8 cellular contexts compared by ENCODE assay signal in genomic region chr16:46620265-46621005, GRCh38. TPM values are rescaled to one million over a fixed set of nuclear protein-coding genes. Genes with fewer than 3 reads are reported as not detected.
DNase-seq lines count a peak whose midpoint lies in the region; ATAC-seq and TF ChIP-seq lines count a peak whose summit lies in the region.

No MANE protein-coding gene starts in this region.

- H3K23ac ChIP-seq in H9 (ENCODE audit: insufficient read length, low read depth, low read length) = no peak overlapping the region

- no peak overlapping the region for H4K91ac ChIP-seq in H9 (ENCODE audit: insufficient read length, low read depth, low read length)

- H3K27me3 ChIP-seq in DOHH2 (ENCODE audit: control insufficient read depth, low read length) (no peaks in the 10 kb centered on the region), H9 (ENCODE audit: insufficient read depth, low read length) (no peaks in the 10 kb centered on the region), PC-3 (ENCODE audit: low read length) (no peaks in the 10 kb centered on the region), duodenal mucosa (ENCODE audit: control insufficient read depth in 1 of 2, insufficient read depth in 2 of 2, low read length in 2 of 2) (no peaks in the 10 kb centered on the region), neuron (ENCODE audit: insufficient read depth, low read length) (no peaks in the 10 kb centered on the region)

- peak overlapping the region; percentile 95 for H3K27ac ChIP-seq in DOHH2 (ENCODE audit: low read depth, low read length)
- no peak overlapping the region for H3K27ac ChIP-seq in H9 (ENCODE audit: insufficient read length, low read depth, low read length)
- H3K27ac ChIP-seq in PC-3 (ENCODE audit: low read length) = no peak overlapping the region; the same call in 1 of the 2 replicates
- no peak overlapping the region for H3K27ac ChIP-seq in duodenal mucosa (ENCODE audit: low read depth, low read length)

- H2AFZ ChIP-seq in H9 (ENCODE audit: low read length) (no peak overlapping the region), PC-3 (ENCODE audit: low read length) (peak overlapping the region; percentile 96), neuron (ENCODE audit: low read depth, low read length) (peak overlapping the region; percentile 68)

- H3K36me3 Mint-ChIP-seq in H9 (ENCODE audit: insufficient read depth in 1 of 3, low read depth in 3 of 3) = peaks cover 28 to 34% (median 30%) of the 10 kb centered on the region in 3 experiments

- H4K8ac ChIP-seq in H9 (replicated peaks; ENCODE audit: insufficient read length, low read depth, low read length) = no peak overlapping the region

- H3K9me3 Mint-ChIP-seq in H9 = no peaks in the 10 kb centered on the region; a peak in 1 of 5 replicates

- H3K9me2 ChIP-seq in DOHH2 (replicated peaks; ENCODE audit: control insufficient read depth, low read length) (no peaks in the 10 kb centered on the region), PC-3 (replicated peaks; ENCODE audit: low read length) (no peaks in the 10 kb centered on the region)

- peaks cover 15 to 20% of the 10 kb centered on the region in 2 experiments for H3K4me1 Mint-ChIP-seq in H9

- H3K27me3 Mint-ChIP-seq in H9 (ENCODE audit: low read depth) = no peaks in the 10 kb centered on the region

- no peak overlapping the region for H4K5ac ChIP-seq in H9 (ENCODE audit: insufficient read length, low read depth, low read length)

- no peak overlapping the region for H2AK5ac ChIP-seq in H9 (ENCODE audit: insufficient read length, low read length)

- H3K4ac ChIP-seq in H9 (ENCODE audit: low read depth, low read length) = no peak overlapping the region

- H3K79me2 ChIP-seq in DOHH2 (ENCODE audit: control insufficient read depth, low read length) (peaks cover 65% of the 10 kb centered on the region), H9 (ENCODE audit: insufficient read depth, low read length) (peaks cover 7% of the 10 kb centered on the region), PC-3 (ENCODE audit: low read length) (peaks cover 26% of the 10 kb centered on the region)

- no peak overlapping the region for H2BK5ac ChIP-seq in H9 (ENCODE audit: insufficient read length, low read length)

- intact Hi-C loops in PC-3 (cut with micrococcal nuclease) = no loop called here

- POLR2A ChIA-PET in PC-3 (lab: Charles Lee; ENCODE audit: unreplicated experiment) = no interaction called here

- H2BK120ac ChIP-seq in H9 (ENCODE audit: low read depth, low read length, poor library complexity, severe bottlenecking) = no peak overlapping the region

- H3K36me3 ChIP-seq in DOHH2 (ENCODE audit: control insufficient read depth, low read length) = peaks cover 53% of the 10 kb centered on the region
- H3K36me3 ChIP-seq in PC-3 (ENCODE audit: low read depth, low read length) = peaks cover 14% of the 10 kb centered on the region; the same call in 1 of the 2 replicates
- peaks cover 0 to 6% of the 10 kb centered on the region in 2 donors for H3K36me3 ChIP-seq in duodenal mucosa (ENCODE audit: control insufficient read depth in 1 of 2, insufficient read depth in 2 of 2, low read length in 2 of 2)
- peaks cover 24% of the 10 kb centered on the region for H3K36me3 ChIP-seq in neuron (ENCODE audit: insufficient read depth, low read length)

- CTCF ChIA-PET in PC-3 (lab: Charles Lee) = no interaction called here

- no peak overlapping the region for H3T11ph ChIP-seq in H9 (ENCODE audit: low read length)

- H3K4me1 ChIP-seq in DOHH2 (ENCODE audit: control insufficient read depth, low read length) (peaks cover 54% of the 10 kb centered on the region), H9 (ENCODE audit: insufficient read depth, low read length) (no peaks in the 10 kb centered on the region), PC-3 (ENCODE audit: insufficient read depth, low read length) (peaks cover 4% of the 10 kb centered on the region; the same call in 1 of the 2 replicates), duodenal mucosa (ENCODE audit: control insufficient read depth in 1 of 2, insufficient read depth in 2 of 2, low read length in 2 of 2) (peaks cover 5 to 11% of the 10 kb centered on the region in 2 donors), neuron (ENCODE audit: insufficient read depth, low read length) (peaks cover 7% of the 10 kb centered on the region)

- H3K4me3 ChIP-seq in DOHH2 (ENCODE audit: low read length) = peak overlapping the region; percentile 99
- H3K4me3 ChIP-seq in PC-3 (ENCODE audit: low read length) = peak overlapping the region; percentile 99
- peak overlapping the region; percentile 75 to 84 for H3K4me3 ChIP-seq in duodenal mucosa (ENCODE audit: low read depth in 1 of 2, low read length in 2 of 2)
- peak overlapping the region; percentile 95 for H3K4me3 ChIP-seq in neuron (ENCODE audit: low read length)

- no peak for DNase-seq in H9
- peak; percentile 20 for DNase-seq in PC-3
- DNase-seq in NCI-H1436 (lab: John Stamatoyannopoulos, UW) = no peak
- DNase-seq in activated CD4-positive, CD25-positive, alpha-beta regulatory T cell treated with anti-CD3 and anti-CD28 coated beads, Interleukin-2, amount 50 U/mL, for 72 hours = no peak

- H3K4me3 Mint-ChIP-seq in H9 = peak overlapping the region; percentile 97 to 99

- H4K20me1 ChIP-seq in DOHH2 (ENCODE audit: control insufficient read depth, insufficient read depth, low read depth, low read length) = 0 out of 2 replicates have a peak, but pooled peaks cover 9% of the 10 kb centered on the region
- no peaks in the 10 kb centered on the region for H4K20me1 ChIP-seq in H9 (ENCODE audit: control insufficient read depth, insufficient read depth, insufficient read length)
- no peaks in the 10 kb centered on the region for H4K20me1 ChIP-seq in PC-3 (ENCODE audit: low read length)

- H3K9ac ChIP-seq in H9 (ENCODE audit: extremely low read depth, insufficient read length, low read length) (peak overlapping the region; percentile 51), PC-3 (ENCODE audit: low read length) (peak overlapping the region; percentile 92), duodenal mucosa (ENCODE audit: low read depth in 1 of 2, low read length in 2 of 2) (peak overlapping the region in 1 of 2 donors; percentile 49)

- H3K23me2 ChIP-seq in H9 (ENCODE audit: insufficient read length, low read depth, low read length, poor library complexity, severe bottlenecking) = peaks cover 6% of the 10 kb centered on the region

- peak overlapping the region; percentile 84 to 98 (median 98); a peak in 5 of 7 replicates for H3K27ac Mint-ChIP-seq in H9

- no peak overlapping the region for H3K56ac ChIP-seq in H9 (ENCODE audit: insufficient read length, low read depth, low read length)

- WGBS in H9 (ENCODE audit: extremely low coverage, insufficient read length, low lambda C conversion rate) = no CpG with 5 or more reads among the region's 11 CpGs

- H3K14ac ChIP-seq in H9 (ENCODE audit: insufficient read depth, low read length) = peak overlapping the region; percentile 88; the same call in 1 of the 2 replicates

- TSS peak; percentile 61 for BruUV-seq in PC-3 (replicated peaks; lab: Mats Ljungman, UMichigan)

- H3F3A ChIP-seq in DOHH2 (ENCODE audit: control insufficient read depth, insufficient read depth) (peaks cover 22% of the 10 kb centered on the region), PC-3 (ENCODE audit: low read length, unreplicated experiment) (no peaks in the 10 kb centered on the region)

- H3K79me1 ChIP-seq in H9 (ENCODE audit: insufficient read depth, low read depth, low read length, poor library complexity, severe bottlenecking) = peaks cover 4% of the 10 kb centered on the region

- no peak overlapping the region for H3K18ac ChIP-seq in H9 (ENCODE audit: insufficient read length, low read depth, low read length)

- no peak for TF ChIP-seq CTCF in DOHH2 (IDR thresholded peaks at IDR 0.05; ENCODE audit: low read depth, low read length, poor library complexity, severe bottlenecking)
- TF ChIP-seq CTCF in H9 (conservative IDR thresholded peaks at IDR 0.05) = no peak
- TF ChIP-seq CTCF in PC-3 (conservative IDR thresholded peaks at IDR 0.05; ENCODE audit: low read depth, low read length) = no peak

- H2BK12ac ChIP-seq in H9 (ENCODE audit: insufficient read length, low read depth, low read length) = no peak overlapping the region

- no peak overlapping the region for H2BK20ac ChIP-seq in H9 (ENCODE audit: low read depth, low read length, poor library complexity, severe bottlenecking)

- H3K4me2 ChIP-seq in DOHH2 (ENCODE audit: low read length) (peak overlapping the region; percentile 96), H9 (ENCODE audit: insufficient read depth, insufficient read length, low read length) (peak overlapping the region; percentile 71), PC-3 (ENCODE audit: low read length) (peak overlapping the region; percentile 98)

- ATAC-seq in PC-3 (peak; percentile 39), HG02798 (IDR thresholded peaks at IDR 0.05; ENCODE audit: poor library complexity, unreplicated experiment) (no peak)

- no peak overlapping the region for H2BK15ac ChIP-seq in H9 (ENCODE audit: low read depth, low read length)

- H3K9me3 ChIP-seq in DOHH2 (ENCODE audit: control insufficient read depth, insufficient read depth, low read length) (no peaks in the 10 kb centered on the region), H9 (ENCODE audit: control insufficient read depth, low read depth, low read length) (no peaks in the 10 kb centered on the region), PC-3 (ENCODE audit: low read length) (no peaks in the 10 kb centered on the region), duodenal mucosa (ENCODE audit: control insufficient read depth in 1 of 2, low read length in 2 of 2) (no peaks in the 10 kb centered on the region), neuron (ENCODE audit: low read length) (no peaks in the 10 kb centered on the region)

RNA-seq across cellular contexts. Expression of gene SHCBP1, which starts 0.7 kb away (rescaled TPM):
- 16.6 and 17.2 TPM in 2 replicates for total RNA-seq in H9 (2021)
- 25.8 and 35.1 TPM in 2 replicates for total RNA-seq in PC-3 (2014; rRNA removed)
